1 cellular context compared by ENCODE assay signal in the genomic region with DNA sequence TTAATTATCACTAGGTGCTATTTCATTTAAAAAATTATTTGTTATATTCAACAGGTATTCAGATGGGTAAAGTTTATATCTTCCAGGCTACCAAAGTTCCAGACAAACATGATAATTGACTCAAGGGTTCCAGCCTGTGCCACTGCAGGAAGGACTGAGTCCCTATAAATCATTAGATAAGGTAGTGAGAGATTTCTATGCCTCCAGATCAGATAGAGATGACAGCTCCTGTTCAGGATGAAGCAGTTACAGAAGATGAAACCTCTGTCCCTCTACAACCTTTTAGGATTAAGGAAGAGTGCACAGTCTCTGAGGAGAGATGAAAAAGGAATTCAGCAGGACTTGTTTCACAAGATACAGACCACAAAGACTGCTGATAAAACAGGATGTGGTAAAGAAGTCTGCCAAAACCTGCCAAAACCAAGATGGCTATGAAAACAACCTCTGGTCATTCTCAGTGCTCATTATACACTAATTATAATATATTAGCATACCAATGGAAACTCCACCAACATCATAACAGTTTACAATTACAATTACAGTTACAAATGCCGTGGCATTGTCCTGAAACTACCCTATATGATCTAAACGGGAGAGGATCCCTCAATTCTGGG.
TF ChIP-seq lines count a peak whose summit lies in the region.

No MANE protein-coding gene starts in this region.

TF ChIP-seq in HepG2, 621 proteins besides CTCF, POLR2A, EP300 and RAD21 (continued from another document):
- TF ChIP-seq FLYWCH1 (CRISPR knock-in tag; IDR thresholded peaks at IDR 0.05) (no peak), NFATC3 (CRISPR knock-in tag; IDR thresholded peaks at IDR 0.05) (no peak), ZNF670 (CRISPR knock-in tag; IDR thresholded peaks at IDR 0.05; ENCODE audit: borderline replicate concordance) (no peak), KLF9 (CRISPR knock-in tag; IDR thresholded peaks at IDR 0.05; ENCODE audit: low read depth) (no peak), ZNF83 (CRISPR knock-in tag; IDR thresholded peaks at IDR 0.05; ENCODE audit: borderline replicate concordance) (no peak), ZZZ3 (CRISPR knock-in tag; IDR thresholded peaks at IDR 0.05; ENCODE audit: borderline replicate concordance) (no peak)
